24 cellular contexts compared by ENCODE assay signal in the genomic region with DNA sequence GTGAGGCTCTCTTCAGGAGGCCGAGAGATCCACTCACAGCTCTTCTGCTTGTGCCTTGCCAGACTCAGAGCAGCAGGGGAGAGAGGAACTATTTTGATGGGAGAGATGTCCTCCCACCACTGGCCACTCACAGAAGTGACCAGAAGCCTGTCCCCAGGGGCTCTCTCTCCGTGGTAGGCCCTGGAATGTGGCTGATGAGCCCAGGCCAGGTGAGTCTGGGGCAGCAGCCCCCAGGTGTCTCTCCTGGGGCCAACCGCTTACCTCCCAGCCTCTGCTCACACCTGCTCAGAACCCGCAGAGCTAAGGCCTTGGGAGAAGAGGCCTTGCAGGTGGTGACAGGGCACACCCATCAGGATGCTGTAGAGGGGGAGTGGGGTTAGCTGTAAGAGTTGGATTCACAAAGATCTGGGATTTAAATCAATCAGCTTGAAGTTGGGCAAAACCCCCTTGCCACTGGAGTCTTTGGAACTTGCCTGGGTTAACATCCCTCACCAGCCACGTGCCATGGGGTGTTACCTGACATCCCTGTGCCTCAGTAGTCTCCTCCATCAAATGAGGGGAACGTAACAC. TPM values are rescaled to one million over a fixed set of nuclear protein-coding genes. Genes with fewer than 3 reads are reported as not detected.
"Had no signal": no experiment of that assay in that cellular context is flagged by ENCODE, and none has a peak within 500 bp of the region (broad histone marks: within the 10 kb centered on the region; RNA-seq: fewer than 3 reads in every experiment).

No MANE protein-coding gene starts in this region.

- H3K9ac ChIP-seq: SK-N-SH had no signal

- H3K9me3 ChIP-seq: SK-N-SH had no signal

- H3K27ac ChIP-seq: HL-60 had no signal

- FAIRE-seq: RCC 7860 had no signal

- H3K4me2 ChIP-seq: SK-N-SH had no signal

- DNase-seq: KBM-7, MV-4-11, NCI-H1092, NCI-H1105 treated with DMSO at 0.1 percent for 48 hours, NCI-H1417 treated with DMSO at 0.1 percent for 48 hours, NCI-H146, NCI-H1694 treated with DMSO at 0.1 percent for 48 hours, NCI-H1930, NCI-H2081, NCI-H2107, NCI-H2227 treated with DMSO at 0.1 percent for 48 hours, NCI-H524, NCI-H69, NCI-H774, RPMI8226, SHP77, SK-N-SH, SW 1271 had no signal

RNA-seq across cellular contexts. Expression of gene ASB18, which starts 29.1 kb away (rescaled TPM):
- total RNA-seq: LHCN-M2, MCF 10A, NCI-H460, SK-MEL-5 had no signal
- polyA plus RNA-seq: SK-N-SH had no signal
